9 cellular contexts compared by ENCODE assay signal in genomic region chr4:168877407-168877778, GRCh38.
A peak's percentile ranks its signal among the peaks of the same experiment; 100 is the strongest.
DNase-seq lines count a peak whose midpoint lies in the region; TF ChIP-seq lines count a peak whose summit lies in the region.
"Had no signal": no experiment of that assay in that cellular context is flagged by ENCODE, and none has a peak within 500 bp of the region (broad histone marks: within the 10 kb centered on the region; RNA-seq: fewer than 3 reads in every experiment).

No MANE protein-coding gene starts in this region.

- H3K4ac ChIP-seq in mesenchymal stem cell (ENCODE audit: low read depth in 1 of 2, low read length in 2 of 2): peak overlapping the region in 1 of 2 experiments; percentile 85

- H3K27ac Mint-ChIP-seq in activated CD4-positive, alpha-beta T cell treated with anti-CD3 and anti-CD28 coated beads, Interleukin-2, amount 10 ng/mL, durations not matched to agents 7 days and 5 days: no peak overlapping the region

- H3K36me3 Mint-ChIP-seq in activated CD4-positive, alpha-beta T cell treated with anti-CD3 and anti-CD28 coated beads, Interleukin-2, amount 10 ng/mL, durations not matched to agents 7 days and 5 days (ENCODE audit: low read depth): no peaks in the 10 kb centered on the region

- H3K36me3 ChIP-seq in mesenchymal stem cell (ENCODE audit: control insufficient read depth in 1 of 2, insufficient read depth in 2 of 2, low read depth in 1 of 2, low read length in 2 of 2): peaks cover 12 to 24% of the 10 kb centered on the region in 2 experiments
- H3K36me3 ChIP-seq in thyroid gland: peaks cover 0 to 3% of the 10 kb centered on the region in 2 donors

- CTCF ChIA-PET in activated CD4-positive, alpha-beta T cell treated with anti-CD3 and anti-CD28 coated beads, Interleukin-2, amount 10 ng/mL, durations not matched to agents 7 days and 5 days (lab: Charles Lee): interaction anchor here (1.2 kb wide), 1 partner anchor 41 kb away, joined by 3 read pairs; no protein-coding TSS in a partner anchor

- 54% methylated on average over 10 of the region's 10 CpGs for WGBS in mesenchymal stem cell
- WGBS in thyroid gland, 2 donors: 61 to 64% methylated on average over 10 of the region's 10 CpGs

- H3K18ac ChIP-seq in mesenchymal stem cell (ENCODE audit: low read depth in 1 of 2, low read length in 2 of 2): peak overlapping the region; percentile 91 to 92

- no peaks in the 10 kb centered on the region for H3K9me3 Mint-ChIP-seq in activated CD4-positive, alpha-beta T cell treated with anti-CD3 and anti-CD28 coated beads, Interleukin-2, amount 10 ng/mL, durations not matched to agents 7 days and 5 days

- H3K14ac ChIP-seq in mesenchymal stem cell (ENCODE audit: low read length in 2 of 2): peak overlapping the region in 1 of 2 experiments; percentile 81

- peaks cover 12% of the 10 kb centered on the region for H3K4me1 Mint-ChIP-seq in activated CD4-positive, alpha-beta T cell treated with anti-CD3 and anti-CD28 coated beads, Interleukin-2, amount 10 ng/mL, durations not matched to agents 7 days and 5 days

- H3K4me2 ChIP-seq in mesenchymal stem cell (ENCODE audit: low read length, poor library complexity, severe bottlenecking): no peak overlapping the region

- H3K9me3 ChIP-seq in mesenchymal stem cell (ENCODE audit: control insufficient read depth, low read length): no peaks in the 10 kb centered on the region
- H3K9me3 ChIP-seq in thyroid gland: no peaks in the 10 kb centered on the region

- H3K79me1 ChIP-seq in mesenchymal stem cell (replicated peaks; ENCODE audit: low read length, poor library complexity, severe bottlenecking): peaks cover 14% of the 10 kb centered on the region

- DNase-seq in activated CD4-positive, alpha-beta T cell treated with anti-CD3 and anti-CD28 coated beads, Interleukin-2, amount 10 ng/mL, durations not matched to agents 7 days and 5 days: no peak
- DNase-seq in activated CD4-positive, alpha-beta T cell treated with anti-CD3 and anti-CD28 coated beads for 1 hour: no peak
- DNase-seq in cerebellum (ENCODE audit: low spot score) (peak; percentile 10), mesenchymal stem cell (no peak), thyroid gland (no peak), AG08396 (ENCODE audit: low spot score) (no peak), SHP77 treated with DMSO at 0.1 percent for 48 hours (lab: John Stamatoyannopoulos, UW) (no peak), KG1 (lab: John Stamatoyannopoulos, UW) (no peak)
- DNase-seq: activated naive CD4-positive, alpha-beta T cell had no signal

- peak overlapping the region; percentile 81 for H3K9ac ChIP-seq in mesenchymal stem cell (ENCODE audit: low read length)

- TF ChIP-seq CTCF in thyroid gland (IDR thresholded peaks at IDR 0.05): no peak

- H3K4me3 ChIP-seq in mesenchymal stem cell (ENCODE audit: insufficient read depth in 1 of 2, low read depth in 1 of 2, low read length in 2 of 2) (peak overlapping the region in 1 of 2 experiments; percentile 61), thyroid gland (replicated peaks in 1 of 3) (peak overlapping the region in 1 of 3 donors; percentile 27)

- intact Hi-C loops in thyroid gland (cut with DNase I): no loop called here

- POLR2A ChIA-PET in activated CD4-positive, alpha-beta T cell treated with anti-CD3 and anti-CD28 coated beads, Interleukin-2, amount 10 ng/mL, durations not matched to agents 7 days and 5 days (lab: Charles Lee): no interaction called here

- H3K4me3 Mint-ChIP-seq in activated CD4-positive, alpha-beta T cell treated with anti-CD3 and anti-CD28 coated beads, Interleukin-2, amount 10 ng/mL, durations not matched to agents 7 days and 5 days: peak overlapping the region; percentile 43

- H4K8ac ChIP-seq in mesenchymal stem cell (ENCODE audit: low read length): peak overlapping the region; percentile 94

- H3K4me1 ChIP-seq in mesenchymal stem cell (ENCODE audit: control insufficient read depth, insufficient read depth, low read depth, low read length) (peaks cover 4% of the 10 kb centered on the region), thyroid gland (peaks cover 17% of the 10 kb centered on the region in 2 donors)

- peak overlapping the region; percentile 52 for H2BK15ac ChIP-seq in mesenchymal stem cell (ENCODE audit: low read depth, poor library complexity, severe bottlenecking)

- H3K27me3 Mint-ChIP-seq in activated CD4-positive, alpha-beta T cell treated with anti-CD3 and anti-CD28 coated beads, Interleukin-2, amount 10 ng/mL, durations not matched to agents 7 days and 5 days: peaks cover 61% of the 10 kb centered on the region

- H2AFZ ChIP-seq in mesenchymal stem cell (ENCODE audit: low read depth, low read length): no peak overlapping the region

- H3K27ac ChIP-seq in mesenchymal stem cell (ENCODE audit: low read length, poor library complexity, severe bottlenecking): no peak overlapping the region
- H3K27ac ChIP-seq in thyroid gland: peak overlapping the region in 2 of 3 donors; percentile 62 to 67

- H2AK5ac ChIP-seq in mesenchymal stem cell (ENCODE audit: low read length, severe bottlenecking): no peak overlapping the region

- no peak overlapping the region for H2BK5ac ChIP-seq in mesenchymal stem cell (ENCODE audit: low read depth, low read length, poor library complexity, severe bottlenecking)

- peak overlapping the region in 1 of 2 experiments; percentile 96 for H3K23ac ChIP-seq in mesenchymal stem cell (ENCODE audit: low read length in 2 of 2)

- peak overlapping the region; percentile 50 for H2BK120ac ChIP-seq in mesenchymal stem cell (ENCODE audit: low read depth, low read length)

- peak overlapping the region in 1 of 2 experiments; percentile 63 for H2BK12ac ChIP-seq in mesenchymal stem cell (ENCODE audit: low read length in 2 of 2)

- peak overlapping the region; percentile 1 for H4K91ac ChIP-seq in mesenchymal stem cell (ENCODE audit: low read length)

- TF ChIP-seq POLR2A in thyroid gland (IDR thresholded peaks at IDR 0.05): no peak

- H3K27me3 ChIP-seq in mesenchymal stem cell (ENCODE audit: control insufficient read depth in 1 of 2, insufficient read depth in 1 of 2, low read length in 2 of 2) (no peaks in the 10 kb centered on the region), thyroid gland (no peaks in the 10 kb centered on the region)
